Comparison of ENCODE assay signal across 9 cellular contexts in genomic region chr18:33440011-33440383, GRCh38. TPM values are rescaled to one million over a fixed set of nuclear protein-coding genes. Genes with fewer than 3 reads are reported as not detected.
A peak's percentile ranks its signal among the peaks of the same experiment; 100 is the strongest.
DNase-seq lines count a peak whose midpoint lies in the region; ATAC-seq and TF ChIP-seq lines count a peak whose summit lies in the region.
"Had no signal": no experiment of that assay in that cellular context is flagged by ENCODE, and none has a peak within 500 bp of the region (broad histone marks: within the 10 kb centered on the region; RNA-seq: fewer than 3 reads in every experiment).

No MANE protein-coding gene starts in this region.

- no peaks in the 10 kb centered on the region for H3K36me3 ChIP-seq in HUES48 (ENCODE audit: control insufficient read depth, insufficient read depth, low read length)
- no peaks in the 10 kb centered on the region for H3K36me3 ChIP-seq in neural progenitor cell

- H3K9me3 Mint-ChIP-seq in neural progenitor cell: no peaks in the 10 kb centered on the region
- peaks cover 11 to 15% of the 10 kb centered on the region in 2 donors for H3K9me3 Mint-ChIP-seq in activated naive CD4-positive, alpha-beta T cell treated with anti-CD3 and anti-CD28 coated beads, Interleukin-2, amount 50 U/mL, for 72 hours

- TF ChIP-seq CTCF in neural progenitor cell (IDR thresholded peaks at IDR 0.05): peak; percentile 61

- ATAC-seq in activated naive CD4-positive, alpha-beta T cell treated with anti-CD3 and anti-CD28 coated beads, Interleukin-2, amount 50 U/mL, for 72 hours: no peak

- H3K36me3 Mint-ChIP-seq in neural progenitor cell: no peaks in the 10 kb centered on the region
- peaks cover 10 to 18% of the 10 kb centered on the region in 2 donors for H3K36me3 Mint-ChIP-seq in activated naive CD4-positive, alpha-beta T cell treated with anti-CD3 and anti-CD28 coated beads, Interleukin-2, amount 50 U/mL, for 72 hours

- H3K79me2 ChIP-seq in neural progenitor cell (ENCODE audit: low read depth): no peaks in the 10 kb centered on the region

- H4K20me1 ChIP-seq in neural progenitor cell (ENCODE audit: low read depth): no peaks in the 10 kb centered on the region

- H2AFZ ChIP-seq in neural progenitor cell (replicated peaks): peak overlapping the region; percentile 81

- H3K27ac Mint-ChIP-seq in neural progenitor cell: peak overlapping the region; percentile 64
- no peak overlapping the region for H3K27ac Mint-ChIP-seq in activated naive CD4-positive, alpha-beta T cell treated with anti-CD3 and anti-CD28 coated beads, Interleukin-2, amount 50 U/mL, for 72 hours

- in situ Hi-C loops in KBM-7 (cut with MboI; ENCODE audit: low pct_unique_long_range_greater_than_20kb, low sequenced_read_pairs): no loop called here

- H3K27me3 Mint-ChIP-seq in neural progenitor cell (ENCODE audit: insufficient read depth, low read depth): no peaks in the 10 kb centered on the region

- peak overlapping the region; percentile 77 for H3K4me2 ChIP-seq in neural progenitor cell

- H3K27ac ChIP-seq in HUES48 (ENCODE audit: low read depth, low read length): no peak overlapping the region
- H3K27ac ChIP-seq in neural progenitor cell: no peak overlapping the region

- no peaks in the 10 kb centered on the region for H3F3A ChIP-seq in neural progenitor cell (ENCODE audit: low read depth)

- no peak overlapping the region for H3K9ac ChIP-seq in HUES48 (ENCODE audit: low read depth, low read length)
- no peak overlapping the region for H3K9ac ChIP-seq in neural progenitor cell

- H3K4me3 Mint-ChIP-seq in neural progenitor cell: peak overlapping the region; percentile 92

- H3K4me3 ChIP-seq in HUES48 (ENCODE audit: low read depth, low read length) (peak overlapping the region; percentile 63), neural progenitor cell (peak overlapping the region; percentile 70)

- peak; percentile 49 for DNase-seq in RPMI8226
- peak; percentile 78 for DNase-seq in fibroblast of the conjunctiva (ENCODE audit: low read depth)
- peak; percentile 83 for DNase-seq in neural progenitor cell (ENCODE audit: low spot score)
- no peak for DNase-seq in stimulated activated CD4-positive, alpha-beta T cell treated with anti-CD3 and anti-CD28 coated beads, Interleukin-2, amount 100 ng/mL, for 48 hours
- DNase-seq in NOMO-1 treated with dmso at 0.1 percent for 144 hours (lab: John Stamatoyannopoulos, UW; ENCODE audit: unreplicated experiment): no peak
- no peak for DNase-seq in activated naive CD4-positive, alpha-beta T cell treated with anti-CD3 and anti-CD28 coated beads, Interleukin-2, amount 50 U/mL, for 72 hours (ENCODE audit: low spot score in 2 of 2)
- DNase-seq in KBM-7: no peak

- H3K27me3 ChIP-seq in HUES48 (ENCODE audit: control insufficient read depth, insufficient read depth, low read length) (peaks cover 18% of the 10 kb centered on the region), neural progenitor cell (peaks cover 49% of the 10 kb centered on the region)

- H3K4me1 Mint-ChIP-seq in neural progenitor cell: peaks cover 3% of the 10 kb centered on the region

- H3K4me1 ChIP-seq in HUES48 (ENCODE audit: control insufficient read depth, insufficient read depth, low read length) (no peaks in the 10 kb centered on the region), neural progenitor cell (no peaks in the 10 kb centered on the region)

- H3K9me3 ChIP-seq in HUES48 (ENCODE audit: control insufficient read depth, insufficient read depth, low read length): no peaks in the 10 kb centered on the region
- H3K9me3 ChIP-seq in neural progenitor cell (ENCODE audit: low read depth): no peaks in the 10 kb centered on the region

RNA-seq across cellular contexts. Expression of gene CCDC178, which starts 0.5 kb away (rescaled TPM):
- 0.31 and 0.51 TPM in 2 replicates for total RNA-seq in neural progenitor cell (ENCODE audit: low replicate concordance)
- not detected for total RNA-seq in activated naive CD4-positive, alpha-beta T cell treated with anti-CD3 and anti-CD28 coated beads, Interleukin-2, amount 50 U/mL, for 72 hours
- total RNA-seq: T-helper 1 cell treated with Interleukin-12 subunit alpha and Interleukin-12 subunit beta and Interleukin-4 antibody, amounts not matched to agents 30 ng/mL and 1 ng/mL, for 36 hours had no signal

Comparison
In these comparisons a context has a peak if more than half of its experiments do, and no peak if none do; other contexts are left out.
1. DNase-seq: peak in RPMI8226 (single experiment), fibroblast of the conjunctiva (single experiment) and neural progenitor cell (single experiment); none in stimulated activated CD4-positive, alpha-beta T cell treated with anti-CD3 and anti-CD28 coated beads, Interleukin-2, amount 100 ng/mL, for 48 hours (0 of 2), NOMO-1 treated with dmso at 0.1 percent for 144 hours (single experiment), activated naive CD4-positive, alpha-beta T cell treated with anti-CD3 and anti-CD28 coated beads, Interleukin-2, amount 50 U/mL, for 72 hours (0 of 2) and KBM-7 (single experiment).